In the genomic region with DNA sequence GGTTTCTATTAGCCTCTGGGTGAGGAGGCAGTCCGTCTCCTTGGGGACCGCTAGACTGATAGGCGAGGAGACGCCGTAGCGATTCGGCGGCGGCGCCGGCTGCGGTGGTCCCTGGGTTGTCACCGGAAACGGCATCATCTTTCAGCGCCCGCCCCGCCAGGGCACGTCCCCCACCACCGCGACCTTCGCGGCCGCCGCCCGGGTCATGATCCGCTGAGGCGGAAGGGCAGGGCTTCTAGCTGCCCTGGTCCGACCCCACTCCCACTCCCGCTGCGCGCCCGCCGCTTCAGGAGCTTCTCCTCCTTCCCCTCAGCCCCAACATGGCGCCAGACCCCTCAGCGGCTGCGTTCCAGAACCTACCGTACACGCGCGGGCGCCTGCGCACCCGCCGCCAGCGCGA, we compare ENCODE assay signal across 9 cellular contexts. TPM values are rescaled to one million over a fixed set of nuclear protein-coding genes. Genes with fewer than 3 reads are reported as not detected.
DNase-seq lines count a peak whose midpoint lies in the region; ATAC-seq and TF ChIP-seq lines count a peak whose summit lies in the region.
"Had no signal": no experiment of that assay in that cellular context is flagged by ENCODE, and none has a peak within 500 bp of the region (broad histone marks: within the 10 kb centered on the region; RNA-seq: fewer than 3 reads in every experiment).

PAPOLB (minus strand) TSS at position 358 of the 400 bp plus-strand sequence; CDS start at position 138, 220 bp downstream.

- DNase-seq in AG10803 (ENCODE audit: low read depth) (no peak), T-helper 17 cell (no peak), fibroblast of villous mesenchyme (ENCODE audit: low read depth) (no peak), germinal center (ENCODE audit: low spot score) (no peak), OCI-M2 (lab: John Stamatoyannopoulos, UW; ENCODE audit: unreplicated experiment) (no peak), nephron progenitor cell (no peak)
- no peak for DNase-seq in stimulated activated naive CD4-positive, alpha-beta T cell treated with Interleukin-2 at 50 U/mL for 16 hours (lab: John Stamatoyannopoulos, UW)
- DNase-seq: NCI-H1417 treated with DMSO at 0.1 percent for 48 hours had no signal

- H3K9me3 Mint-ChIP-seq in nephron progenitor cell, result peaks cover 35% of the 10 kb centered on the region

- H3K4me1 ChIP-seq in rectal smooth muscle tissue (ENCODE audit: control insufficient read depth, insufficient read depth, low read length), result no peaks in the 10 kb centered on the region

- H3K27me3 ChIP-seq in rectal smooth muscle tissue (ENCODE audit: control insufficient read depth, insufficient read depth, low read length), result no peaks in the 10 kb centered on the region

- H3K27ac ChIP-seq in rectal smooth muscle tissue (ENCODE audit: low read depth, low read length), result no peak within 1 kb of the TSS

- TF ChIP-seq CTCF in AG10803 (conservative IDR thresholded peaks at IDR 0.05; ENCODE audit: low read length), result no peak
- no peak for TF ChIP-seq CTCF in fibroblast of villous mesenchyme (IDR thresholded peaks at IDR 0.05; ENCODE audit: insufficient read depth, low read depth, low read length)
- TF ChIP-seq CTCF in nephron progenitor cell (IDR thresholded peaks at IDR 0.05), result no peak

- H3K36me3 ChIP-seq in rectal smooth muscle tissue (ENCODE audit: control insufficient read depth, insufficient read depth, low read length), result no peaks in the 10 kb centered on the region

- no peak for ATAC-seq in T-helper 17 cell

- H3K4me3 ChIP-seq in AG10803 (ENCODE audit: low read length) (peak within 1 kb of the TSS; percentile 15), fibroblast of villous mesenchyme (ENCODE audit: low read depth, low read length) (peak within 1 kb of the TSS; percentile 53), rectal smooth muscle tissue (ENCODE audit: low read length) (peak within 1 kb of the TSS; percentile 53)

- no peak within 1 kb of the TSS for H3K9ac ChIP-seq in rectal smooth muscle tissue (ENCODE audit: low read length)

- H3K4me3 Mint-ChIP-seq in T-helper 17 cell (peak within 1 kb of the TSS; percentile 5), nephron progenitor cell (no peak within 1 kb of the TSS)

- no peaks in the 10 kb centered on the region for H3K9me3 ChIP-seq in T-helper 17 cell (ENCODE audit: control insufficient read depth, low read length, poor library complexity, severe bottlenecking)

- H3K4me1 Mint-ChIP-seq in T-helper 17 cell (no peaks in the 10 kb centered on the region), nephron progenitor cell (peaks cover 7% of the 10 kb centered on the region)

- H3K27ac Mint-ChIP-seq in T-helper 17 cell, result no peak within 1 kb of the TSS
- no peak within 1 kb of the TSS for H3K27ac Mint-ChIP-seq in nephron progenitor cell

- H3K36me3 Mint-ChIP-seq in T-helper 17 cell (ENCODE audit: low read depth), result no peaks in the 10 kb centered on the region
- peaks cover 26% of the 10 kb centered on the region for H3K36me3 Mint-ChIP-seq in nephron progenitor cell (ENCODE audit: low read depth)

- H3K27me3 Mint-ChIP-seq in T-helper 17 cell, result peaks cover 67% of the 10 kb centered on the region
- H3K27me3 Mint-ChIP-seq in nephron progenitor cell (ENCODE audit: low read depth, poor library complexity), result peaks cover 16% of the 10 kb centered on the region

RNA-seq across cellular contexts. Expression of gene PAPOLB, which starts in this region (rescaled TPM):
- total RNA-seq in T-helper 17 cell (not detected), fibroblast of villous mesenchyme (under 0.01 TPM in 1 of 2 replicates, not detected in the other)
